20 cellular contexts compared by ENCODE assay signal in the genomic region with DNA sequence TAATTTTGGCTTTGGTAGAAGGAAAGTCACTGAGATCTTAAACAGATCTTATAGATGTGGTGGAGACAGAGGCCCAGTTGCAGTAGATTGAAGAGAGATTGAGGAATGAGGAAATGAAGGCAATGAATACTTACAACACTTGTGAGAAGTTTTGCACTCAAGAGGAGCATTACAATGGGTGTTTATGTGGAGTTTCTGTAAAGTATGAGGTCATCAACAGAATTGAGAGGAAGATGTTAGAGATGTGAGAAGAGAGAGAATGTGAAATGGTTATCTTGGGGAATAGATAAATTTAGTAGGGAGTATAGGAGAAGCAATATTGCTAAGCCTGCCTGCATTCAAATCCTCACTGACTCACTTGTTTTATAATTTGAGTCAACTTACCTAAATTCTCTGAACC.
DNase-seq lines count a peak whose midpoint lies in the region; ATAC-seq, FAIRE-seq and TF ChIP-seq lines count a peak whose summit lies in the region.
"Had no signal": no experiment of that assay in that cellular context is flagged by ENCODE, and none has a peak within 500 bp of the region (broad histone marks: within the 10 kb centered on the region; RNA-seq: fewer than 3 reads in every experiment).

No MANE protein-coding gene starts in this region.

- no peak overlapping the region for H2AFZ ChIP-seq in HepG2 (ENCODE audit: low read length)

- TF ChIP-seq POLR2A in HepG2 (IDR thresholded peaks at IDR 0.05; ENCODE audit: insufficient read depth in 1 of 2, low read depth in 2 of 2, low read length in 2 of 2) (no peak), right lobe of liver (IDR thresholded peaks at IDR 0.05) (no peak)

- DNase-seq in DMS53 (lab: John Stamatoyannopoulos, UW), result peak; percentile 4
- no peak for DNase-seq in DMS53 treated with DMSO at 0.1 percent for 48 hours (lab: John Stamatoyannopoulos, UW; ENCODE audit: unreplicated experiment)
- no peak for DNase-seq in HepG2 (ENCODE audit: low spot score)
- DNase-seq in right lobe of liver, result no peak
- no peak for DNase-seq in NCI-H774 (lab: John Stamatoyannopoulos, UW)
- DNase-seq: AML-193; Caco-2; Calu3; CD4-positive, alpha-beta T cell; CD8-positive, alpha-beta T cell; DMS79 treated with DMSO at 0.1 percent for 48 hours; GF-D8 had no signal

- H3K27me3 ChIP-seq in HepG2 (ENCODE audit: control insufficient read depth in 1 of 2, insufficient read depth in 2 of 2, low read length in 2 of 2) (no peaks in the 10 kb centered on the region), right lobe of liver (no peaks in the 10 kb centered on the region)
- H3K27me3 ChIP-seq: BLaER1 treated with 17β-estradiol and CSF1 and Interleukin-3, amounts not matched to agents 10 nM and 100 nM had no signal

- no peak for TF ChIP-seq RAD21 in HepG2 (CRISPR knock-in tag; IDR thresholded peaks at IDR 0.05)

- ATAC-seq in HepG2, result no peak
- no peak for ATAC-seq in right lobe of liver
- ATAC-seq: A549; CD8-positive, alpha-beta T cell had no signal

- H3K4me3 ChIP-seq in HepG2 (replicated peaks in 1 of 3; ENCODE audit: insufficient read depth in 1 of 3, low read depth in 2 of 3, low read length in 3 of 3) (no peak overlapping the region), right lobe of liver (no peak overlapping the region)
- H3K4me3 ChIP-seq: A549; BLaER1 treated with 17β-estradiol and CSF1 and Interleukin-3, amounts not matched to agents 10 nM and 100 nM had no signal

- intact Hi-C loops in HepG2 (cut with micrococcal nuclease; ENCODE audit: unreplicated experiment), result no loop called here
- intact Hi-C loops in right lobe of liver (cut with DNase I), result no loop called here

- no peak overlapping the region for H3K9ac ChIP-seq in HepG2 (ENCODE audit: insufficient read depth, low read depth, low read length)
- H3K9ac ChIP-seq: BLaER1 treated with 17β-estradiol and CSF1 and Interleukin-3, amounts not matched to agents 10 nM and 100 nM had no signal

- POLR2A ChIA-PET in HepG2 (lab: Yijun Ruan, JAX), result no interaction called here

- H3K79me2 ChIP-seq in HepG2 (ENCODE audit: insufficient read depth, low read length), result no peaks in the 10 kb centered on the region

- CTCF ChIA-PET in HepG2 (lab: Yijun Ruan, JAX; ENCODE audit: low intra/inter-chr PET ratio, low total read pairs), result no interaction called here

- no peak overlapping the region for H3K4me2 ChIP-seq in HepG2 (ENCODE audit: low read depth, low read length)
- H3K4me2 ChIP-seq: A549; BLaER1 treated with 17β-estradiol and CSF1 and Interleukin-3, amounts not matched to agents 10 nM and 100 nM had no signal

- in situ Hi-C loops in HepG2 (cut with HindIII; ENCODE audit: extremely low pct_ligation_motif_present, low pct_unique_long_range_greater_than_20kb), result no loop called here

- TF ChIP-seq CTCF in HepG2 (CRISPR knock-in tag; IDR thresholded peaks at IDR 0.05), result no peak
- TF ChIP-seq CTCF in right lobe of liver (IDR thresholded peaks at IDR 0.05), result no peak

- no peaks in the 10 kb centered on the region for H3K9me3 ChIP-seq in HepG2 (ENCODE audit: low read length)
- H3K9me3 ChIP-seq in right lobe of liver, result no peaks in the 10 kb centered on the region
- H3K9me3 ChIP-seq: A549, Caco-2 had no signal

- H3K36me3 ChIP-seq in HepG2 (replicated peaks in 1 of 2; ENCODE audit: control insufficient read depth in 1 of 2, insufficient read depth in 2 of 2, low read length in 2 of 2) (no peaks in the 10 kb centered on the region), right lobe of liver (no peaks in the 10 kb centered on the region)
- H3K36me3 ChIP-seq: BLaER1 treated with 17β-estradiol and CSF1 and Interleukin-3, amounts not matched to agents 10 nM and 100 nM had no signal

- no peak for TF ChIP-seq EP300 in HepG2 (IDR thresholded peaks at IDR 0.05; ENCODE audit: low read depth in 2 of 2, low read length in 2 of 2)
- no peak for TF ChIP-seq EP300 in HepG2 (CRISPR knock-in tag; IDR thresholded peaks at IDR 0.05; ENCODE audit: borderline replicate concordance)

- no peak overlapping the region for H3K27ac ChIP-seq in HepG2 (ENCODE audit: extremely low read length, insufficient read depth, low read length)
- H3K27ac ChIP-seq in right lobe of liver, result no peak overlapping the region
- H3K27ac ChIP-seq: 22Rv1; A549; BLaER1 treated with 17β-estradiol and CSF1 and Interleukin-3, amounts not matched to agents 10 nM and 100 nM; C4-2B had no signal

- no peaks in the 10 kb centered on the region for H4K20me1 ChIP-seq in HepG2 (ENCODE audit: insufficient read depth, low read length)
- H4K20me1 ChIP-seq: BLaER1 treated with 17β-estradiol and CSF1 and Interleukin-3, amounts not matched to agents 10 nM and 100 nM had no signal

- no peak for FAIRE-seq in HepG2 (lab: Jason Lieb, UNC)
- FAIRE-seq: A549, D721Med, G401.6, GM12891, GM19239 had no signal

- no TSS peak for BruUV-seq in HepG2 (replicated peaks; lab: Mats Ljungman, UMichigan)

- H3K4me1 ChIP-seq in HepG2 (ENCODE audit: insufficient read depth, low read length) (no peaks in the 10 kb centered on the region), right lobe of liver (no peaks in the 10 kb centered on the region)
- H3K4me1 ChIP-seq: A549; BLaER1 treated with 17β-estradiol and CSF1 and Interleukin-3, amounts not matched to agents 10 nM and 100 nM; Caco-2 had no signal

TF ChIP-seq in HepG2, 621 proteins besides CTCF, POLR2A, EP300 and RAD21:
- TF ChIP-seq KDM4B (CRISPR knock-in tag; IDR thresholded peaks at IDR 0.05), result no peak
- TF ChIP-seq ELF3 (CRISPR knock-in tag; IDR thresholded peaks at IDR 0.05), result no peak
- TF ChIP-seq SMC3 (IDR thresholded peaks at IDR 0.05; ENCODE audit: low read length), result no peak
- TF ChIP-seq ATF7 (IDR thresholded peaks at IDR 0.05), result peak; percentile 93
- no peak for TF ChIP-seq ATF7 (CRISPR knock-in tag; IDR thresholded peaks at IDR 0.05)
- TF ChIP-seq DMAP1 (CRISPR knock-in tag; IDR thresholded peaks at IDR 0.05), result no peak
- no peak for TF ChIP-seq LCORL (IDR thresholded peaks at IDR 0.05)
- TF ChIP-seq LCORL (CRISPR knock-in tag; IDR thresholded peaks at IDR 0.05), result no peak
